In genomic region chr7:70596575-70596891, GRCh38 we compare ENCODE assay signal across 11 cellular contexts.
DNase-seq lines count a peak whose midpoint lies in the region; ATAC-seq and TF ChIP-seq lines count a peak whose summit lies in the region.
"Had no signal": no experiment of that assay in that cellular context is flagged by ENCODE, and none has a peak within 500 bp of the region (broad histone marks: within the 10 kb centered on the region; RNA-seq: fewer than 3 reads in every experiment).

No MANE protein-coding gene starts in this region.

- H4K20me1 ChIP-seq in hepatocyte (ENCODE audit: insufficient read depth, poor library complexity, severe bottlenecking) = no peaks in the 10 kb centered on the region

- H3K36me3 ChIP-seq in hepatocyte (replicated peaks; ENCODE audit: insufficient read depth, low read depth) (no peaks in the 10 kb centered on the region), sigmoid colon (no peaks in the 10 kb centered on the region), left lung (no peaks in the 10 kb centered on the region)

- 21% methylated on average over 12 of the region's 12 CpGs for whole genome bisulfite sequencing in hepatocyte (ENCODE audit: low lambda C conversion rate, missing lambda C conversion rate)
- 14 to 60% methylated on average over 12 of the region's 12 CpGs for WGBS in sigmoid colon, 2 donors

- H3K9me2 ChIP-seq in hepatocyte (replicated peaks; ENCODE audit: insufficient read depth) = no peaks in the 10 kb centered on the region

- no peak overlapping the region for H3K27ac Mint-ChIP-seq in progenitor cell of endocrine pancreas

- H3K79me2 ChIP-seq in hepatocyte = no peaks in the 10 kb centered on the region

- H3K4me1 Mint-ChIP-seq in progenitor cell of endocrine pancreas (ENCODE audit: low read depth) = no peaks in the 10 kb centered on the region

- peaks cover 10% of the 10 kb centered on the region for H3K9me3 Mint-ChIP-seq in progenitor cell of endocrine pancreas (ENCODE audit: low read depth)

- TF ChIP-seq EP300 in sigmoid colon (IDR thresholded peaks at IDR 0.05) = no peak

- no peak for ATAC-seq in GM21786 (IDR thresholded peaks at IDR 0.05; ENCODE audit: unreplicated experiment)
- no peak for ATAC-seq in left lung

- no peak for TF ChIP-seq CTCF in GM12864 (IDR thresholded peaks at IDR 0.05; ENCODE audit: low read depth, low read length, missing control alignments)
- TF ChIP-seq CTCF in hepatocyte (IDR thresholded peaks at IDR 0.05; ENCODE audit: poor library complexity) = no peak
- TF ChIP-seq CTCF in progenitor cell of endocrine pancreas (IDR thresholded peaks at IDR 0.05; ENCODE audit: unreplicated experiment) = no peak
- TF ChIP-seq CTCF in sigmoid colon (IDR thresholded peaks at IDR 0.05) = no peak
- TF ChIP-seq CTCF in left lung (IDR thresholded peaks at IDR 0.05) = no peak

- no peak for TF ChIP-seq POLR2A in sigmoid colon (IDR thresholded peaks at IDR 0.05)

- DNase-seq in GM12864 (ENCODE audit: low read depth) = no peak
- DNase-seq in NCI-H748 treated with DMSO at 0.1 percent for 48 hours (lab: John Stamatoyannopoulos, UW) = peak; percentile 44
- no peak for DNase-seq in hepatocyte (ENCODE audit: low spot score)
- DNase-seq in progenitor cell of endocrine pancreas (ENCODE audit: low spot score, unreplicated experiment) = no peak
- DNase-seq in sigmoid colon = no peak
- no peak for DNase-seq in kidney glomerular epithelial cell (lab: John Stamatoyannopoulos, UW)
- no peak for DNase-seq in left lung
- DNase-seq: activated naive CD4-positive, alpha-beta T cell; GF-D8; NCI-H2029 treated with DMSO at 0.1 percent for 48 hours had no signal

- H3K4me1 ChIP-seq in hepatocyte (ENCODE audit: insufficient read depth) (peaks cover 12% of the 10 kb centered on the region), sigmoid colon (peaks cover 0 to 14% (median 10%) of the 10 kb centered on the region in 4 donors), left lung (no peaks in the 10 kb centered on the region)

- peaks cover 9% of the 10 kb centered on the region for H3K36me3 Mint-ChIP-seq in progenitor cell of endocrine pancreas (ENCODE audit: insufficient read depth)

- H3K9me3 ChIP-seq in hepatocyte (ENCODE audit: low read depth) (no peaks in the 10 kb centered on the region), sigmoid colon (no peaks in the 10 kb centered on the region), left lung (peaks cover 0 to 5% of the 10 kb centered on the region in 2 donors)

- H3K27me3 ChIP-seq in hepatocyte (peaks cover 31% of the 10 kb centered on the region), sigmoid colon (no peaks in the 10 kb centered on the region), left lung (peaks cover 0 to 39% of the 10 kb centered on the region in 2 donors)

- intact Hi-C loops in sigmoid colon (cut with DNase I) (no loop called here), left lung (cut with DNase I) (no loop called here)

- H3K4me2 ChIP-seq in hepatocyte = peak overlapping the region; percentile 95

- peak overlapping the region; percentile 60 for H3K4me3 Mint-ChIP-seq in progenitor cell of endocrine pancreas (ENCODE audit: low read depth)

- H2AFZ ChIP-seq in hepatocyte = no peak overlapping the region

- H3K27me3 Mint-ChIP-seq in progenitor cell of endocrine pancreas = peaks cover 62% of the 10 kb centered on the region

- peak overlapping the region; percentile 51 for H3K4me3 ChIP-seq in GM12864 (ENCODE audit: low read depth, low read length)
- peak overlapping the region; percentile 41 for H3K4me3 ChIP-seq in hepatocyte
- peak overlapping the region in 2 of 4 donors; percentile 35 to 39 for H3K4me3 ChIP-seq in sigmoid colon
- peak overlapping the region in 1 of 2 donors; percentile 17 for H3K4me3 ChIP-seq in left lung

- no peak overlapping the region for H3K27ac ChIP-seq in hepatocyte
- H3K27ac ChIP-seq in sigmoid colon = no peak overlapping the region
- no peak overlapping the region for H3K27ac ChIP-seq in left lung
